8 cellular contexts compared by ENCODE assay signal in genomic region chr20:36097331-36097730, GRCh38. TPM values are rescaled to one million over a fixed set of nuclear protein-coding genes. Genes with fewer than 3 reads are reported as not detected.
DNase-seq lines count a peak whose midpoint lies in the region; ATAC-seq, FAIRE-seq and TF ChIP-seq lines count a peak whose summit lies in the region.
"Had no signal": no experiment of that assay in that cellular context is flagged by ENCODE, and none has a peak within 500 bp of the region (broad histone marks: within the 10 kb centered on the region; RNA-seq: fewer than 3 reads in every experiment).

No MANE protein-coding gene starts in this region.

- H3K27ac ChIP-seq in keratinocyte (ENCODE audit: control insufficient read depth, insufficient read depth, low read length) (no peak overlapping the region), thyroid gland (peak overlapping the region; percentile 46 to 84 (median 73))

- no peak overlapping the region for H3K4me3 ChIP-seq in astrocyte of the spinal cord (ENCODE audit: low read depth, low read length)
- H3K4me3 ChIP-seq in keratinocyte (ENCODE audit: control insufficient read depth in 2 of 3, extremely low read depth in 1 of 3, insufficient read depth in 2 of 3, low read depth in 1 of 3, low read length in 3 of 3) = no peak overlapping the region
- no peak overlapping the region for H3K4me3 ChIP-seq in thyroid gland (replicated peaks in 1 of 3)

- 72 to 74% methylated on average over 2 of the region's 2 CpGs for WGBS in thyroid gland, 2 donors

- no peaks in the 10 kb centered on the region for H3K9me3 ChIP-seq in keratinocyte (ENCODE audit: control insufficient read depth, low read depth, low read length)
- H3K9me3 ChIP-seq in thyroid gland = no peaks in the 10 kb centered on the region

- H3K79me2 ChIP-seq in keratinocyte (ENCODE audit: control insufficient read depth, insufficient read depth, low read length) = no peaks in the 10 kb centered on the region

- TF ChIP-seq POLR2A in thyroid gland (IDR thresholded peaks at IDR 0.05) = no peak
- TF ChIP-seq POLR2A in erythroblast (IDR thresholded peaks at IDR 0.05; ENCODE audit: low read length) = no peak

- intact Hi-C loops in thyroid gland (cut with DNase I) = no loop called here

- H3K27me3 ChIP-seq in keratinocyte (ENCODE audit: control insufficient read depth, extremely low read depth, insufficient read depth, low read length) (no peaks in the 10 kb centered on the region), thyroid gland (no peaks in the 10 kb centered on the region)

- ATAC-seq in GM19035 (IDR thresholded peaks at IDR 0.05; ENCODE audit: unreplicated experiment) = no peak

- H3K9me1 ChIP-seq in keratinocyte (ENCODE audit: control insufficient read depth, extremely low read depth, insufficient read depth, low read length) = no peaks in the 10 kb centered on the region

- H3K36me3 ChIP-seq in keratinocyte (ENCODE audit: control insufficient read depth in 2 of 2, extremely low read depth in 1 of 2, insufficient read depth in 2 of 2, low read length in 2 of 2) = no peaks in the 10 kb centered on the region
- H3K36me3 ChIP-seq in thyroid gland = no peaks in the 10 kb centered on the region

- no peak overlapping the region for H3K9ac ChIP-seq in keratinocyte (ENCODE audit: control insufficient read depth, extremely low read depth, insufficient read depth, low read length)

- dilution Hi-C loops in keratinocyte (cut with MboI; ENCODE audit: extremely low pct_ligation_motif_present, low sequenced_read_pairs) = no loop called here

- in situ Hi-C loops in astrocyte of the spinal cord (cut with HindIII; ENCODE audit: low sequenced_read_pairs) = no loop called here

- no peak for TF ChIP-seq CTCF in astrocyte of the spinal cord (IDR thresholded peaks at IDR 0.05; ENCODE audit: low read depth, low read length)
- no peak for TF ChIP-seq CTCF in keratinocyte (optimal IDR thresholded peaks at IDR 0.05 in 1 of 3, IDR thresholded peaks at IDR 0.05 in 1 of 3, conservative IDR thresholded peaks at IDR 0.05 in 1 of 3; ENCODE audit: extremely low read depth in 1 of 3, insufficient read depth in 2 of 3, low read length in 3 of 3)
- TF ChIP-seq CTCF in thyroid gland (IDR thresholded peaks at IDR 0.05) = no peak

- peak overlapping the region; percentile 11 for H2AFZ ChIP-seq in keratinocyte (ENCODE audit: control insufficient read depth, low read length)

- no peak overlapping the region for H3K4me2 ChIP-seq in keratinocyte (ENCODE audit: control insufficient read depth, extremely low read depth, insufficient read depth, low read depth, low read length)

- no peaks in the 10 kb centered on the region for H4K20me1 ChIP-seq in keratinocyte (ENCODE audit: control insufficient read depth, extremely low read depth, insufficient read depth, low read length)

- FAIRE-seq in keratinocyte (lab: Jason Lieb, UNC) = no peak

- H3K4me1 ChIP-seq in keratinocyte (ENCODE audit: control insufficient read depth, extremely low read depth, insufficient read depth, low read length) (peaks cover 22% of the 10 kb centered on the region), thyroid gland (peaks cover 51 to 54% of the 10 kb centered on the region in 2 donors)

- DNase-seq in HS-27A (ENCODE audit: low read depth) = peak; percentile 74
- DNase-seq in astrocyte of the spinal cord (ENCODE audit: low read depth, low spot score) = peak; percentile 69
- DNase-seq in keratinocyte (ENCODE audit: low read depth, low spot score) = no peak
- DNase-seq in thyroid gland = no peak
- DNase-seq in erythroblast (lab: John Stamatoyannopoulos, UW) = no peak
- DNase-seq in NCI-H2081 (lab: John Stamatoyannopoulos, UW) = no peak

RNA-seq across cellular contexts. Expression of gene EPB41L1, which starts 57.2 kb away (rescaled TPM):
- polyA plus RNA-seq in keratinocyte = 1.2 to 2.6 TPM (median 1.8 TPM) in 3 replicates
- polyA plus RNA-seq in keratinocyte (2011; ENCODE audit: low read depth) = 3.4 TPM
- 3.4 and 3.6 TPM in 2 replicates for polyA plus RNA-seq in keratinocyte (2011; cell fraction: cytosol; rRNA removed)
- 3.7 and 5.8 TPM in 2 replicates for polyA plus RNA-seq in keratinocyte (2011; cell fraction: nucleus; rRNA removed)
- polyA plus RNA-seq in keratinocyte (2012; ENCODE audit: low replicate concordance) = 2.2 and 2.3 TPM in 2 replicates
- polyA minus RNA-seq in keratinocyte = 2.3 to 6.6 TPM (median 4.5 TPM) in 3 replicates
- 5.9 TPM for polyA minus RNA-seq in keratinocyte (2011; cell fraction: cytosol; rRNA and poly(A)+ RNA removed)
- polyA minus RNA-seq in keratinocyte (2011; cell fraction: nucleus; rRNA and poly(A)+ RNA removed) = 2.0 and 3.9 TPM in 2 replicates
- 10 to 100 TPM; 15.4 to 75.2 (median 42.3) TPM for total RNA-seq in thyroid gland
- total RNA-seq: T-helper 2 cell treated with Interferon-gamma antibody and Interleukin-4, amounts not matched to agents 100 ng/mL and 5 ng/mL, for 36 hours had no signal

Comparison
In these comparisons a context has a peak if more than half of its experiments do, and no peak if none do; other contexts are left out.
1. DNase-seq: peak in HS-27A (single experiment) and astrocyte of the spinal cord (single experiment); none in keratinocyte (single experiment), thyroid gland (0 of 2), erythroblast (0 of 2) and NCI-H2081 (0 of 2).